ENCODE assay signal across 23 cellular contexts in the genomic region with DNA sequence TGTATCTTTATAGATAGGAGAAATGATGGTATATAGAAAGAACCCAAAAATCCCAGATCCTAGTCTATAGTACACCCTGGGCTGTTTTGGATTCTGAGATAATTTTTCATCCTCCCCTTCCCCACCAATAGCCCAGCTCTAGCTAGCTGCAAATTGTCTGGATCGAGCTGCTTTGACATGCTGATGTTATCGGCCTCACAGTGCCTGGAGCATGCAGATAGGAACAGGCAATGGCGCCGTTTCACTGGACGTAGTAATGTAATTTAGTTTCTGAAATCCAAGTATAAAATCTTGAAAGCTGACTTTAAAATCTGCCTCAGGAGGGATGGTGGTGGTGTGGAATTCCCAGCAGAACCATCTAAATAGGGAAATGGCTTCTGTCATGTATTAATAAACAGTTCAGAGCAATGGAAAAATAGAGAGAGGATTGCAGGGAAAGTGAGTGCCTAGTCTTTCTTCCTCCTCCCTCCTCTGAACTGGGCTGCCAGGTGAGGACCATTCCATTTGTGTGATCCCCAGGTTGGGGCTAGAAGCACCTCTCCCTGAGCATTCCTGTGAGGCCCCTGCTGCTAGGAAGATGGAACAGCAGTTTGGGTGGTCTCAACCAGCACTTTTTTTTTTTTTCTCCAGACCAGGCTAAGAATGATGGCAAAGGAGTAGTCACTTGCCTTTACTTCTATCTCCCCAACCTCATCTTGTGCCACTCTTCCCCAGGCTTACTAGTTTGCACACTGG. TPM values are rescaled to one million over a fixed set of nuclear protein-coding genes. Genes with fewer than 3 reads are reported as not detected.
DNase-seq lines count a peak whose midpoint lies in the region; ATAC-seq, FAIRE-seq and TF ChIP-seq lines count a peak whose summit lies in the region.
"Had no signal": no experiment of that assay in that cellular context is flagged by ENCODE, and none has a peak within 500 bp of the region (broad histone marks: within the 10 kb centered on the region; RNA-seq: fewer than 3 reads in every experiment).

No MANE protein-coding gene starts in this region.

- H3K9me3 Mint-ChIP-seq in neural crest cell, result no peaks in the 10 kb centered on the region
- H3K9me3 Mint-ChIP-seq: CD14-positive monocyte; T-helper 1 cell treated with Interleukin-12 subunit alpha and Interleukin-12 subunit beta and Interleukin-4 antibody, amounts not matched to agents 30 μg/mL and 1 μg/mL, for 36 hours had no signal

- no peak overlapping the region for H3K14ac ChIP-seq in H1 (ENCODE audit: insufficient read length)

- no peak overlapping the region for H3K4me3 Mint-ChIP-seq in neural crest cell
- H3K4me3 Mint-ChIP-seq: CD14-positive monocyte; T-helper 1 cell treated with Interleukin-12 subunit alpha and Interleukin-12 subunit beta and Interleukin-4 antibody, amounts not matched to agents 30 μg/mL and 1 μg/mL, for 36 hours had no signal

- H2AFZ ChIP-seq in H1 (ENCODE audit: low read length), result no peak overlapping the region

- ATAC-seq in SK-N-SH treated with all-trans-retinoic acid at 6 μM for 48 hours (no peak; the same call in 2 of the 3 replicates), GM19452 (IDR thresholded peaks at IDR 0.05; ENCODE audit: unreplicated experiment) (no peak)

- TF ChIP-seq CTCF in H1 (IDR thresholded peaks at IDR 0.05; ENCODE audit: control extremely low read depth in 1 of 3, insufficient read depth in 1 of 3, low read depth in 1 of 3, low read length in 3 of 3) (peak; percentile 12 to 24 (median 13); a peak in 3 of 4 replicates), neural crest cell (conservative IDR thresholded peaks at IDR 0.05) (no peak)

- H4K20me1 ChIP-seq in H1 (replicated peaks in 1 of 2; ENCODE audit: control insufficient read depth in 1 of 2, insufficient read depth in 2 of 2, low read length in 2 of 2), result peaks cover 0 to 8% of the 10 kb centered on the region in 2 experiments

- H2BK120ac ChIP-seq in H1 (replicated peaks; ENCODE audit: low read depth, low read length), result no peak overlapping the region

- H4K5ac ChIP-seq in H1 (ENCODE audit: insufficient read length, low read depth, low read length), result no peak overlapping the region

- no peak overlapping the region for H4K8ac ChIP-seq in H1 (ENCODE audit: extremely low read depth, insufficient read depth, low read length)

- H3K4me1 ChIP-seq in H1 (replicated peaks in 1 of 4; ENCODE audit: control insufficient read depth in 3 of 4, insufficient read depth in 4 of 4, low read length in 3 of 4), result no peaks in the 10 kb centered on the region
- H3K4me1 ChIP-seq: SJCRH30 had no signal

- no peak overlapping the region for H3K4me2 ChIP-seq in H1 (ENCODE audit: insufficient read depth in 1 of 2, low read depth in 2 of 2, low read length in 2 of 2)

- no peak overlapping the region for H3K9ac ChIP-seq in H1 (replicated peaks in 1 of 4; ENCODE audit: extremely low read depth in 1 of 4, low read depth in 3 of 4, low read length in 3 of 4)

- POLR2A ChIA-PET in H1 (lab: Charles Lee; ENCODE audit: partially characterized antibody), result no interaction called here

- H3K36me3 ChIP-seq in H7 (replicated peaks; ENCODE audit: control insufficient read depth, insufficient read depth, low read length), result no peaks in the 10 kb centered on the region
- H3K36me3 ChIP-seq in H1 (ENCODE audit: control insufficient read depth in 2 of 4, insufficient read depth in 4 of 4, low read length in 3 of 4), result no peaks in the 10 kb centered on the region
- H3K36me3 ChIP-seq: MG63, SJCRH30 had no signal

- no peaks in the 10 kb centered on the region for H3K79me2 ChIP-seq in H1 (ENCODE audit: control insufficient read depth in 1 of 2, insufficient read depth in 2 of 2, low read length in 2 of 2)

- TF ChIP-seq RAD21 in H1 (IDR thresholded peaks at IDR 0.05 in 1 of 2, conservative IDR thresholded peaks at IDR 0.05 in 1 of 2; ENCODE audit: low read depth in 2 of 2, low read length in 2 of 2), result peak in 1 of 2 experiments; percentile 23; a peak in 1 of 4 replicates

- WGBS in H1 (ENCODE audit: extremely low coverage in 1 of 2, insufficient coverage in 1 of 2, insufficient read length in 1 of 2, insufficient replicate concordance in 2 of 2, low coverage in 1 of 2, low lambda C conversion rate in 2 of 2, missing lambda C conversion rate in 1 of 2), 2 experiments, result 81% methylated on average over 5 of the region's 5 CpGs; no CpG with 5 or more reads in 1 of the 2 experiments

- H3K9me3 ChIP-seq in H1 (ENCODE audit: insufficient read depth in 2 of 2, low read depth in 1 of 2, low read length in 1 of 2), result no peaks in the 10 kb centered on the region
- H3K9me3 ChIP-seq: MG63, SJCRH30 had no signal

- H3K27me3 Mint-ChIP-seq in neural crest cell (ENCODE audit: low read depth), result no peaks in the 10 kb centered on the region

- H4K91ac ChIP-seq in H1 (replicated peaks; ENCODE audit: insufficient read length, low read length), result no peak overlapping the region

- no peak overlapping the region for H2BK20ac ChIP-seq in H1 (ENCODE audit: low read length)

- FAIRE-seq in H1 (lab: Jason Lieb, UNC), result no peak
- FAIRE-seq: A204.1, D721Med, RCC 7860 had no signal

- H3K27ac ChIP-seq in H1 (ENCODE audit: low read depth, low read length), result no peak overlapping the region
- H3K27ac ChIP-seq: SJCRH30 had no signal

- H2BK15ac ChIP-seq in H1 (ENCODE audit: low read length), result no peak overlapping the region

- H2BK5ac ChIP-seq in H1 (ENCODE audit: low read depth, low read length), result no peak overlapping the region

- no peaks in the 10 kb centered on the region for H3K36me3 Mint-ChIP-seq in neural crest cell (ENCODE audit: low read depth)

- peak overlapping the region; percentile 46 for H3K27ac Mint-ChIP-seq in neural crest cell (ENCODE audit: unreplicated experiment)
- H3K27ac Mint-ChIP-seq: CD14-positive monocyte; T-helper 1 cell treated with Interleukin-12 subunit alpha and Interleukin-12 subunit beta and Interleukin-4 antibody, amounts not matched to agents 30 μg/mL and 1 μg/mL, for 36 hours had no signal

- H2AK5ac ChIP-seq in H1 (ENCODE audit: low read depth, low read length), result no peak overlapping the region

- no peaks in the 10 kb centered on the region; the same call in 1 of the 2 replicates for H3K79me1 ChIP-seq in H1 (ENCODE audit: low read depth, low read length)

- H3K4ac ChIP-seq in H1 (replicated peaks; ENCODE audit: insufficient read length, low read depth, low read length), result no peak overlapping the region

- H3K23ac ChIP-seq in H1 (ENCODE audit: insufficient read length), result no peak overlapping the region

- TF ChIP-seq EP300 in H1 (IDR thresholded peaks at IDR 0.05; ENCODE audit: borderline replicate concordance in 1 of 2, low read depth in 2 of 2, low read length in 2 of 2), result no peak

- H3K4me3 ChIP-seq in H7 (ENCODE audit: insufficient read depth, low read depth, low read length) (no peak overlapping the region), H1 (ENCODE audit: extremely low read depth in 1 of 4, insufficient read depth in 2 of 4, low read depth in 3 of 4, low read length in 4 of 4) (no peak overlapping the region)
- H3K4me3 ChIP-seq: MG63, SJCRH30 had no signal

- CTCF ChIA-PET in H1 (lab: Charles Lee; ENCODE audit: partially characterized antibody), result interaction anchor here (1.0 to 11.7 kb wide), 7 partner anchors 11 to 165 kb away, joined by 3 to 106 read pairs (median 4); no protein-coding TSS in a partner anchor

- TF ChIP-seq POLR2A in H1 (IDR thresholded peaks at IDR 0.05; ENCODE audit: control extremely low read depth in 1 of 2, low read depth in 2 of 2, low read length in 2 of 2), result no peak

- peak; percentile 68 for DNase-seq in H7
- DNase-seq in H1 (ENCODE audit: low read depth in 1 of 2, low spot score in 2 of 2), result no peak
- no peak for DNase-seq in neural crest cell (ENCODE audit: low read depth, low spot score)
- DNase-seq in H4 (ENCODE audit: low spot score), result no peak
- no peak for DNase-seq in effector CD4-positive, alpha-beta T cell
- DNase-seq: EL, GF-D8, Kasumi-1, MG63, NCI-H1417 treated with DMSO at 0.1 percent for 48 hours, NCI-H187 treated with DMSO at 0.1 percent for 48 hours, NCI-H2107, NCI-H345, NCI-H524, NCI-H82, SJCRH30 had no signal

- no peak overlapping the region for H3K56ac ChIP-seq in H1 (replicated peaks; ENCODE audit: insufficient read length, low read depth, low read length)

- no peak overlapping the region for H3K18ac ChIP-seq in H1 (ENCODE audit: extremely low read depth, low read length)

- H3K4me1 Mint-ChIP-seq in neural crest cell, result peaks cover 21% of the 10 kb centered on the region
- H3K4me1 Mint-ChIP-seq: CD14-positive monocyte had no signal

- no peak overlapping the region for H2BK12ac ChIP-seq in H1 (ENCODE audit: low read depth, low read length)

- H3K23me2 ChIP-seq in H1 (ENCODE audit: low read depth, low read length), result no peaks in the 10 kb centered on the region

- H3K27me3 ChIP-seq in H7 (ENCODE audit: control insufficient read depth, insufficient read depth, low read length) (no peaks in the 10 kb centered on the region), H1 (replicated peaks in 1 of 4; ENCODE audit: control insufficient read depth in 3 of 4, extremely low read depth in 1 of 4, insufficient read depth in 3 of 4, low read length in 3 of 4) (no peaks in the 10 kb centered on the region)
- H3K27me3 ChIP-seq: MG63, SJCRH30 had no signal

RNA-seq across cellular contexts. Expression of gene FAM219A, which starts 31.9 kb away (rescaled TPM):
- total RNA-seq in H7 (2014; rRNA removed; shearing (Covaris generic)), result 20.3 and 22.7 TPM in 2 replicates
- 10.4 and 10.6 TPM in 2 replicates for total RNA-seq in H1 (2021; fragmentation: NEBNext Ultra II Directional; extraction: Animal tissue kit (Norgen Biotek cat#: 25700))
- polyA plus RNA-seq in H1 (2011; rRNA removed), result 7.7 and 8.8 TPM in 2 replicates
- polyA plus RNA-seq in H1 (2011; cell fraction: cytosol; rRNA removed), result 7.7 TPM
- polyA plus RNA-seq in H1 (2011; cell fraction: nucleus; rRNA removed), result 12.6 TPM
- polyA plus RNA-seq in H1 (2012, experiment 1 of 2), result 8.5 to 12.2 TPM (median 10.2 TPM) in 4 replicates
- polyA plus RNA-seq in H1 (2012, experiment 2 of 2), result 10.0 TPM
- polyA plus RNA-seq in H1 (2013, experiment 1 of 2), result 5.1 TPM
- 5.1 TPM for polyA plus RNA-seq in H1 (2013, experiment 2 of 2)
- polyA minus RNA-seq in H1 (2011; rRNA and poly(A)+ RNA removed), result 5.2 and 7.2 TPM in 2 replicates
- polyA minus RNA-seq in H1 (2011; cell fraction: cytosol; rRNA and poly(A)+ RNA removed), result 5.6 TPM
- polyA minus RNA-seq in H1 (2011; cell fraction: nucleus; rRNA and poly(A)+ RNA removed), result 3.5 TPM
- 20.6 and 20.9 TPM in 2 replicates for total RNA-seq in neural crest cell
- total RNA-seq in H4 (2014; rRNA removed; shearing (Covaris generic)), result 13.6 and 17.9 TPM in 2 replicates

RNA-seq across cellular contexts. Expression of gene DNAI1, which starts 32.1 kb away (rescaled TPM):
- total RNA-seq in H7 (2014; rRNA removed; shearing (Covaris generic)), result 0.35 and 0.96 TPM in 2 replicates
- total RNA-seq in H1 (2021; fragmentation: NEBNext Ultra II Directional; extraction: Animal tissue kit (Norgen Biotek cat#: 25700)), result 0.37 and 1.1 TPM in 2 replicates
- polyA plus RNA-seq in H1 (2011; rRNA removed), result 0.35 and 0.54 TPM in 2 replicates
- polyA plus RNA-seq in H1 (2011; cell fraction: cytosol; rRNA removed), result 0.54 TPM
- polyA plus RNA-seq in H1 (2011; cell fraction: nucleus; rRNA removed), result 2.5 TPM
- 0.36 to 1.1 TPM (median 0.81 TPM) in 4 replicates for polyA plus RNA-seq in H1 (2012, experiment 1 of 2)
- polyA plus RNA-seq in H1 (2012, experiment 2 of 2), result not detected
- 0.24 TPM for polyA plus RNA-seq in H1 (2013, experiment 1 of 2)
- 0.13 TPM for polyA plus RNA-seq in H1 (2013, experiment 2 of 2)
- polyA minus RNA-seq in H1 (2011; rRNA and poly(A)+ RNA removed), result 0.32 and 1.1 TPM in 2 replicates
- polyA minus RNA-seq in H1 (2011; cell fraction: cytosol; rRNA and poly(A)+ RNA removed), result not detected
- 1.00 TPM for polyA minus RNA-seq in H1 (2011; cell fraction: nucleus; rRNA and poly(A)+ RNA removed)
- 1.5 and 1.9 TPM in 2 replicates for total RNA-seq in neural crest cell
- total RNA-seq in H4 (2014; rRNA removed; shearing (Covaris generic)), result 0.04 and 0.27 TPM in 2 replicates
- polyA plus RNA-seq: CD14-positive monocyte had no signal

RNA-seq across cellular contexts. Expression of gene MYORG, which starts 49.8 kb away (rescaled TPM):
- 12.3 and 19.8 TPM in 2 replicates for total RNA-seq in H7 (2014; rRNA removed; shearing (Covaris generic))
- 5.0 and 5.9 TPM in 2 replicates for total RNA-seq in H1 (2021; fragmentation: NEBNext Ultra II Directional; extraction: Animal tissue kit (Norgen Biotek cat#: 25700))
- 1.2 and 1.4 TPM in 2 replicates for polyA plus RNA-seq in H1 (2011; rRNA removed)
- 1.2 TPM for polyA plus RNA-seq in H1 (2011; cell fraction: cytosol; rRNA removed)
- polyA plus RNA-seq in H1 (2011; cell fraction: nucleus; rRNA removed), result 1.3 TPM
- polyA plus RNA-seq in H1 (2012, experiment 1 of 2), result 3.0 to 3.5 TPM (median 3.2 TPM) in 4 replicates
- polyA plus RNA-seq in H1 (2012, experiment 2 of 2), result 2.7 TPM
- 6.7 TPM for polyA plus RNA-seq in H1 (2013, experiment 1 of 2)
- 7.2 TPM for polyA plus RNA-seq in H1 (2013, experiment 2 of 2)
- 1.2 and 1.8 TPM in 2 replicates for polyA minus RNA-seq in H1 (2011; rRNA and poly(A)+ RNA removed)
- 2.1 TPM for polyA minus RNA-seq in H1 (2011; cell fraction: cytosol; rRNA and poly(A)+ RNA removed)
- polyA minus RNA-seq in H1 (2011; cell fraction: nucleus; rRNA and poly(A)+ RNA removed), result 1.2 TPM
- total RNA-seq in neural crest cell, result 1.7 and 2.0 TPM in 2 replicates
- total RNA-seq in H4 (2014; rRNA removed; shearing (Covaris generic)), result 1.9 and 2.7 TPM in 2 replicates
